In the genomic region with DNA sequence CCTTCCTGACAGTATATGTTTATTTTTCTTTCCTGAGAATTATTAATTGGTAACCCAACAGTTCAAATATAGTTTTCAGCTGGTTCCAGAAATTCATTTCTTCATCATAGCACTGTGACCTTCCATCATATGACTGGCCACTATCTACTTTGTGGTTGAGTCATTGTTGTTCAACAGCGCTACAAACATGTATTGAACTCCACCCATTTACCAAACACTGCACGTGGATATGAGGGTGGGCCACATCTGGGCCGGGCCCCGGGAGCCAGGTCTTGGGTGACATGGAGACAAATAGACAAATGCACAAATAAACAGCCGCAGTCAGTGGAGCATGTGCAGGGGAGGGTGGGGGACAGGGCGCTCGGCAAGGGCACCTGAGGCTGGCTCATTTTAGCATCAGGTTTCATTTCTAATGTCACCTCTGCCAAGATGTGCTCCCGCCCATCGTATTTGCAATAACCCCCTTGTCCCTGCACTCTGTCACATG, we compare ENCODE assay signal across 8 cellular contexts. TPM values are rescaled to one million over a fixed set of nuclear protein-coding genes. Genes with fewer than 3 reads are reported as not detected.
DNase-seq lines count a peak whose midpoint lies in the region; ATAC-seq, FAIRE-seq and TF ChIP-seq lines count a peak whose summit lies in the region.

No MANE protein-coding gene starts in this region.

- H3K4me1 ChIP-seq in endothelial cell of umbilical vein (ENCODE audit: control insufficient read depth, extremely low read depth, insufficient read depth, low read length) (no peaks in the 10 kb centered on the region), trophoblast cell (ENCODE audit: control insufficient read depth in 1 of 2, insufficient read depth in 2 of 2, low read length in 2 of 2) (no peaks in the 10 kb centered on the region)

- H4K8ac ChIP-seq in trophoblast cell (ENCODE audit: low read depth, low read length), result no peak overlapping the region

- no peak overlapping the region for H3K9ac ChIP-seq in endothelial cell of umbilical vein (replicated peaks; ENCODE audit: extremely low read depth, insufficient read depth, low read length)
- H3K9ac ChIP-seq in trophoblast cell (ENCODE audit: low read length), result no peak overlapping the region

- H3K27me3 ChIP-seq in endothelial cell of umbilical vein (ENCODE audit: control insufficient read depth in 2 of 2, insufficient read depth in 2 of 2, low read length in 2 of 2) (no peaks in the 10 kb centered on the region), trophoblast cell (ENCODE audit: insufficient read depth, low read length) (no peaks in the 10 kb centered on the region), H7 (ENCODE audit: control insufficient read depth, insufficient read depth, low read length) (no peaks in the 10 kb centered on the region)

- DNase-seq in AG08395 (ENCODE audit: low spot score) (peak; percentile 34), NCI-H2107 treated with DMSO at 0.1 percent for 48 hours (lab: John Stamatoyannopoulos, UW; ENCODE audit: unreplicated experiment) (peak; percentile 90), endothelial cell of umbilical vein (ENCODE audit: low read depth, low spot score) (no peak), mucosa of gallbladder (ENCODE audit: low spot score) (peak; percentile 76), trophoblast cell (no peak), NCI-H524 treated with DMSO at 0.1 percent for 48 hours (lab: John Stamatoyannopoulos, UW) (no peak), H7 (no peak)

- BruUV-seq in endothelial cell of umbilical vein (replicated peaks; lab: Mats Ljungman, UMichigan), result no TSS peak

- no peak for TF ChIP-seq CTCF in endothelial cell of umbilical vein (IDR thresholded peaks at IDR 0.05; ENCODE audit: extremely low read depth in 1 of 2, insufficient read depth in 1 of 2, low read depth in 1 of 2, low read length in 2 of 2)

- no peak for FAIRE-seq in endothelial cell of umbilical vein (lab: Jason Lieb, UNC)

- H3K79me2 ChIP-seq in endothelial cell of umbilical vein (ENCODE audit: control insufficient read depth, insufficient read depth, low read length) (no peaks in the 10 kb centered on the region), trophoblast cell (ENCODE audit: control insufficient read depth, insufficient read depth, low read length, poor library complexity) (no peaks in the 10 kb centered on the region)

- no peaks in the 10 kb centered on the region for H3K9me1 ChIP-seq in endothelial cell of umbilical vein (replicated peaks; ENCODE audit: control insufficient read depth, extremely low read depth, insufficient read depth, low read length)

- H2BK5ac ChIP-seq in trophoblast cell (ENCODE audit: low read depth, low read length, poor library complexity), result no peak overlapping the region

- no peak for TF ChIP-seq POLR2A in endothelial cell of umbilical vein (IDR thresholded peaks at IDR 0.05; ENCODE audit: low read depth, low read length)

- no peak overlapping the region for H2BK120ac ChIP-seq in trophoblast cell (ENCODE audit: insufficient read depth, low read length, poor library complexity)

- dilution Hi-C loops in endothelial cell of umbilical vein (cut with MboI; ENCODE audit: extremely low pct_ligation_motif_present, low sequenced_read_pairs), result no loop called here

- H2BK12ac ChIP-seq in trophoblast cell (ENCODE audit: low read length), result no peak overlapping the region

- no peaks in the 10 kb centered on the region for H4K20me1 ChIP-seq in endothelial cell of umbilical vein (replicated peaks; ENCODE audit: control insufficient read depth, extremely low read depth, insufficient read depth, low read length)

- H4K12ac ChIP-seq in trophoblast cell (ENCODE audit: low read depth, low read length), result no peak overlapping the region

- CTCF ChIA-PET in endothelial cell of umbilical vein (lab: Charles Lee), result interaction anchor here (0.6 to 1.2 kb wide), 32 partner anchors 8 to 419 kb away, joined by 3 to 11 read pairs (median 4); no protein-coding TSS in a partner anchor

- intact Hi-C loops in endothelial cell of umbilical vein (cut with micrococcal nuclease), result loop anchor here (10.0 kb wide), 1 partner anchor 56 kb away; no protein-coding TSS in a partner anchor

- no peak overlapping the region for H3K4me3 ChIP-seq in endothelial cell of umbilical vein (replicated peaks in 1 of 3; ENCODE audit: insufficient read depth in 1 of 3, low read depth in 1 of 3, low read length in 3 of 3)
- no peak overlapping the region for H3K4me3 ChIP-seq in trophoblast cell (ENCODE audit: low read depth, low read length)
- H3K4me3 ChIP-seq in H7 (ENCODE audit: insufficient read depth, low read depth, low read length), result no peak overlapping the region

- H3K27ac ChIP-seq in endothelial cell of umbilical vein (ENCODE audit: insufficient read depth, low read depth, low read length) (no peak overlapping the region), trophoblast cell (ENCODE audit: low read depth, low read length) (no peak overlapping the region)

- no peaks in the 10 kb centered on the region for H3K36me3 ChIP-seq in endothelial cell of umbilical vein (ENCODE audit: control insufficient read depth in 2 of 2, extremely low read depth in 1 of 2, insufficient read depth in 2 of 2, low read length in 2 of 2)
- H3K36me3 ChIP-seq in trophoblast cell (ENCODE audit: control insufficient read depth in 1 of 2, insufficient read depth in 2 of 2, low read length in 2 of 2), result no peaks in the 10 kb centered on the region
- H3K36me3 ChIP-seq in H7 (replicated peaks; ENCODE audit: control insufficient read depth, insufficient read depth, low read length), result no peaks in the 10 kb centered on the region

- WGBS in trophoblast cell (ENCODE audit: extremely low coverage, insufficient coverage, insufficient read length), result no CpG with 5 or more reads among the region's 9 CpGs

- H2AK5ac ChIP-seq in trophoblast cell (ENCODE audit: low read length), result no peak overlapping the region

- H4K91ac ChIP-seq in trophoblast cell (ENCODE audit: low read depth, low read length), result no peak overlapping the region

- H3K23ac ChIP-seq in trophoblast cell (ENCODE audit: low read length), result no peak overlapping the region

- no peaks in the 10 kb centered on the region for H3K79me1 ChIP-seq in trophoblast cell (ENCODE audit: low read length)

- H3K18ac ChIP-seq in trophoblast cell (ENCODE audit: low read length), result no peak overlapping the region

- H3K9me3 ChIP-seq in endothelial cell of umbilical vein (replicated peaks; ENCODE audit: control insufficient read depth, insufficient read depth, low read length), result no peaks in the 10 kb centered on the region
- peaks cover 3% of the 10 kb centered on the region for H3K9me3 ChIP-seq in trophoblast cell (ENCODE audit: insufficient read depth, low read depth, low read length)

- H2AFZ ChIP-seq in endothelial cell of umbilical vein (ENCODE audit: low read depth, low read length) (no peak overlapping the region), trophoblast cell (ENCODE audit: insufficient read depth, low read length, poor library complexity) (no peak overlapping the region)

- ATAC-seq in HG02623 (IDR thresholded peaks at IDR 0.05; ENCODE audit: unreplicated experiment), result no peak

- H3K4me2 ChIP-seq in endothelial cell of umbilical vein (ENCODE audit: insufficient read depth, low read length) (peak overlapping the region; percentile 70), trophoblast cell (ENCODE audit: low read length) (no peak overlapping the region)

- POLR2A ChIA-PET in endothelial cell of umbilical vein (lab: Charles Lee), result no interaction called here

- no peak overlapping the region for H3K4ac ChIP-seq in trophoblast cell (ENCODE audit: low read depth, low read length)

- no peak overlapping the region for H3K14ac ChIP-seq in trophoblast cell (ENCODE audit: low read length)

TF ChIP-seq in endothelial cell of umbilical vein, 7 proteins besides CTCF, POLR2A, EP300 and RAD21:
- TF ChIP-seq, protein P1, sequence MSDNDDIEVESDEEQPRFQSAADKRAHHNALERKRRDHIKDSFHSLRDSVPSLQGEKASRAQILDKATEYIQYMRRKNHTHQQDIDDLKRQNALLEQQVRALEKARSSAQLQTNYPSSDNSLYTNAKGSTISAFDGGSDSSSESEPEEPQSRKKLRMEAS (IDR thresholded peaks at IDR 0.05; ENCODE audit: insufficient read depth, insufficient read length), result no peak
- TF ChIP-seq POLR2AphosphoS5 (IDR thresholded peaks at IDR 0.05; ENCODE audit: insufficient read depth, low read depth, low read length), result no peak
- no peak for TF ChIP-seq MYC (IDR thresholded peaks at IDR 0.05; ENCODE audit: low read depth, low read length)
- no peak for TF ChIP-seq JUN (IDR thresholded peaks at IDR 0.05; ENCODE audit: borderline replicate concordance, insufficient read depth, insufficient read length, low read depth)
- TF ChIP-seq GATA2 (IDR thresholded peaks at IDR 0.05; ENCODE audit: insufficient read depth, insufficient read length, low read depth, low read length), result no peak
- no peak for TF ChIP-seq FOS (IDR thresholded peaks at IDR 0.05; ENCODE audit: borderline replicate concordance, insufficient read depth, low read length)
- no peak for TF ChIP-seq EZH2 (IDR thresholded peaks at IDR 0.05; ENCODE audit: borderline replicate concordance, low read depth, low read length, severe bottlenecking)
TF ChIP-seq in endothelial cell of umbilical vein: peak in this region for 0.

RNA-seq across cellular contexts. Expression of gene EEPD1, which starts 24.0 kb away (rescaled TPM):
- total RNA-seq in endothelial cell of umbilical vein, result 0.23 and 0.42 TPM in 2 replicates
- polyA plus RNA-seq in endothelial cell of umbilical vein, result 0.13 and 0.40 TPM in 2 replicates
- 0.25 and 0.38 TPM in 2 replicates for polyA plus RNA-seq in endothelial cell of umbilical vein (2011; cell fraction: cytosol; rRNA removed)
- 0.17 and 1.3 TPM in 2 replicates for polyA plus RNA-seq in endothelial cell of umbilical vein (2011; cell fraction: nucleus; rRNA removed)
- polyA plus RNA-seq in endothelial cell of umbilical vein (2012), result 0.24 TPM in 1 of 2 replicates, not detected in the other
- 0.46 and 0.47 TPM in 2 replicates for polyA minus RNA-seq in endothelial cell of umbilical vein
- 0.82 TPM for polyA minus RNA-seq in endothelial cell of umbilical vein (2011; cell fraction: cytosol; rRNA and poly(A)+ RNA removed)
- polyA minus RNA-seq in endothelial cell of umbilical vein (2011; cell fraction: nucleus; rRNA and poly(A)+ RNA removed), result 0.43 and 0.58 TPM in 2 replicates
- 40.1 TPM for total RNA-seq in mucosa of gallbladder
- polyA plus RNA-seq in trophoblast cell (2013), result 22.7 and 22.9 TPM in 2 replicates
- total RNA-seq in H7 (2014; rRNA removed; shearing (Covaris generic)), result 9.8 and 13.0 TPM in 2 replicates

Comparison
In these comparisons a context has a peak if more than half of its experiments do, and no peak if none do; other contexts are left out.
1. DNase-seq: peak in AG08395 (single experiment), NCI-H2107 treated with DMSO at 0.1 percent for 48 hours (single experiment) and mucosa of gallbladder (single experiment); none in endothelial cell of umbilical vein (single experiment), trophoblast cell (0 of 2), NCI-H524 treated with DMSO at 0.1 percent for 48 hours (single experiment) and H7 (single experiment).